7 cellular contexts compared by ENCODE assay signal in genomic region chr12:121110211-121110940, GRCh38. TPM values are rescaled to one million over a fixed set of nuclear protein-coding genes. Genes with fewer than 3 reads are reported as not detected.
A peak's percentile ranks its signal among the peaks of the same experiment; 100 is the strongest.
DNase-seq lines count a peak whose midpoint lies in the region; ATAC-seq and TF ChIP-seq lines count a peak whose summit lies in the region.

No MANE protein-coding gene starts in this region.

- no peak overlapping the region for H3K27ac ChIP-seq in mesendoderm (ENCODE audit: low read depth, low read length)

- DNase-seq in NCI-H460 (ENCODE audit: extremely low read depth, low read depth) = peak; percentile 68
- peak; percentile 56 to 59 for DNase-seq in activated CD4-positive, alpha-beta T cell treated with anti-CD3 and anti-CD28 coated beads, Interleukin-2, amount 50 U/mL, for 4 hours
- DNase-seq in effector CD8-positive, alpha-beta T cell (lab: John Stamatoyannopoulos, UW) = peak; percentile 41
- peak; percentile 77 for DNase-seq in mesendoderm
- peak; percentile 35 for DNase-seq in stimulated activated CD8-positive, alpha-beta memory T cell treated with anti-CD3 and anti-CD28 coated beads, Interleukin-7, amount 100 ng/mL, for 24 hours (ENCODE audit: low read depth)

- peak; percentile 81 for TF ChIP-seq CTCF in GM12874 (IDR thresholded peaks at IDR 0.05; ENCODE audit: insufficient read depth, low read depth, low read length)

- no peak overlapping the region for H3K56ac ChIP-seq in mesendoderm (ENCODE audit: low read length)

- no peaks in the 10 kb centered on the region for H3K4me1 ChIP-seq in mesendoderm (ENCODE audit: control insufficient read depth, low read depth, low read length)

- no peak overlapping the region for H2BK5ac ChIP-seq in mesendoderm (ENCODE audit: low read length)

- H3K27me3 ChIP-seq in mesendoderm (ENCODE audit: insufficient read depth, low read length, poor library complexity) = no peaks in the 10 kb centered on the region

- no CpG with 5 or more reads among the region's 8 CpGs for WGBS in mesendoderm (ENCODE audit: extremely low coverage, insufficient coverage, low lambda C conversion rate)

- no peak overlapping the region for H4K5ac ChIP-seq in mesendoderm (ENCODE audit: low read length)

- no peaks in the 10 kb centered on the region for H3K79me1 ChIP-seq in mesendoderm (ENCODE audit: low read length)

- H3K36me3 ChIP-seq in mesendoderm (ENCODE audit: control insufficient read depth, insufficient read depth, low read length) = no peaks in the 10 kb centered on the region

- H2BK15ac ChIP-seq in mesendoderm (replicated peaks; ENCODE audit: low read depth) = no peak overlapping the region

- no peak overlapping the region for H4K8ac ChIP-seq in mesendoderm (ENCODE audit: low read depth, low read length)

- ATAC-seq in HG03108 (IDR thresholded peaks at IDR 0.05; ENCODE audit: unreplicated experiment) = peak; percentile 64

- H3K23ac ChIP-seq in mesendoderm (ENCODE audit: low read length) = no peak overlapping the region

- no peak overlapping the region for H2AK5ac ChIP-seq in mesendoderm (ENCODE audit: low read length)

- no peak overlapping the region for H3K4me3 ChIP-seq in mesendoderm (ENCODE audit: low read length)

- H3K4me2 ChIP-seq in mesendoderm (ENCODE audit: low read length) = no peak overlapping the region

- no peak overlapping the region for H3K4ac ChIP-seq in mesendoderm (ENCODE audit: low read depth, low read length)

- no peak overlapping the region for H2BK120ac ChIP-seq in mesendoderm (ENCODE audit: low read depth, low read length)

- H3K18ac ChIP-seq in mesendoderm (ENCODE audit: low read length) = no peak overlapping the region

- H3K79me2 ChIP-seq in mesendoderm (ENCODE audit: control insufficient read depth, insufficient read depth, low read length) = no peaks in the 10 kb centered on the region

- no peak overlapping the region for H3K9ac ChIP-seq in mesendoderm (ENCODE audit: low read length)

RNA-seq across cellular contexts. Expression of gene P2RX7, which starts 22.3 kb away (rescaled TPM):
- 0.55 and 1.2 TPM in 2 replicates for total RNA-seq in NCI-H460 (2014; rRNA removed; shearing (Covaris generic))
- polyA plus RNA-seq in NCI-H460 (2014; cell fraction: nucleus; rRNA removed) = 0.69 and 0.95 TPM in 2 replicates
- polyA plus RNA-seq in mesendoderm (2013, experiment 1 of 2) = 0.18 TPM
- polyA plus RNA-seq in mesendoderm (2013, experiment 2 of 2) = 0.21 TPM
